Comparison of ENCODE assay signal across 2 cellular contexts in genomic region chr13:51663980-51664957, GRCh38.
TF ChIP-seq lines count a peak whose summit lies in the region.

No MANE protein-coding gene starts in this region.

TF ChIP-seq in GM12891, 5 proteins besides CTCF, POLR2A, EP300 and RAD21:
- TF ChIP-seq POLR2AphosphoS5 (IDR thresholded peaks at IDR 0.05; ENCODE audit: low read depth, low read length) (no peak), PAX5 (IDR thresholded peaks at IDR 0.05; ENCODE audit: insufficient read depth, low read length, severe bottlenecking) (no peak), SPI1 (IDR thresholded peaks at IDR 0.05; ENCODE audit: low read depth, low read length) (no peak), POU2F2 (IDR thresholded peaks at IDR 0.05; ENCODE audit: low read depth, low read length) (no peak), TAF1 (IDR thresholded peaks at IDR 0.05; ENCODE audit: low read depth, low read length) (no peak)

TF ChIP-seq in H1, 55 proteins besides CTCF, POLR2A, EP300 and RAD21:
- no peak for TF ChIP-seq CHD2 (IDR thresholded peaks at IDR 0.05; ENCODE audit: low read length)
- no peak for TF ChIP-seq POLR2AphosphoS5 (IDR thresholded peaks at IDR 0.05; ENCODE audit: low read depth, low read length)
- TF ChIP-seq SIX5 (IDR thresholded peaks at IDR 0.05; ENCODE audit: low read depth, low read length), result no peak
- TF ChIP-seq SAP30 (IDR thresholded peaks at IDR 0.05; ENCODE audit: insufficient read depth, insufficient replicate concordance, low read length), result no peak
- TF ChIP-seq SUZ12 (IDR thresholded peaks at IDR 0.05; ENCODE audit: low read length), result no peak
- TF ChIP-seq PHF8 (conservative IDR thresholded peaks at IDR 0.05; ENCODE audit: low read depth, low read length), result no peak
- TF ChIP-seq SIN3A (conservative IDR thresholded peaks at IDR 0.05 in 1 of 2, IDR thresholded peaks at IDR 0.05 in 1 of 2; ENCODE audit: low read depth in 1 of 2, low read length in 2 of 2), result no peak
- no peak for TF ChIP-seq SP4 (IDR thresholded peaks at IDR 0.05; ENCODE audit: low read length)
- no peak for TF ChIP-seq KDM1A (IDR thresholded peaks at IDR 0.05; ENCODE audit: borderline replicate concordance, low read length)
- no peak for TF ChIP-seq JUN (IDR thresholded peaks at IDR 0.05; ENCODE audit: low read depth, low read length)
- TF ChIP-seq CEBPB (IDR thresholded peaks at IDR 0.05; ENCODE audit: low read depth, low read length), result no peak
- no peak for TF ChIP-seq CTBP2 (IDR thresholded peaks at IDR 0.05; ENCODE audit: borderline replicate concordance, insufficient read depth, insufficient read length, low read length)
- TF ChIP-seq EGR1 (IDR thresholded peaks at IDR 0.05; ENCODE audit: borderline replicate concordance, low read depth, low read length), result no peak
- no peak for TF ChIP-seq ZNF274 (IDR thresholded peaks at IDR 0.05; ENCODE audit: borderline replicate concordance, extremely low read depth, low read length)
- no peak for TF ChIP-seq SRF (IDR thresholded peaks at IDR 0.05; ENCODE audit: low read depth, low read length)
- no peak for TF ChIP-seq USF2 (IDR thresholded peaks at IDR 0.05; ENCODE audit: low read length)
- TF ChIP-seq HDAC6 (IDR thresholded peaks at IDR 0.05; ENCODE audit: low read depth, low read length), result no peak
